20 cellular contexts compared by ENCODE assay signal in the genomic region with DNA sequence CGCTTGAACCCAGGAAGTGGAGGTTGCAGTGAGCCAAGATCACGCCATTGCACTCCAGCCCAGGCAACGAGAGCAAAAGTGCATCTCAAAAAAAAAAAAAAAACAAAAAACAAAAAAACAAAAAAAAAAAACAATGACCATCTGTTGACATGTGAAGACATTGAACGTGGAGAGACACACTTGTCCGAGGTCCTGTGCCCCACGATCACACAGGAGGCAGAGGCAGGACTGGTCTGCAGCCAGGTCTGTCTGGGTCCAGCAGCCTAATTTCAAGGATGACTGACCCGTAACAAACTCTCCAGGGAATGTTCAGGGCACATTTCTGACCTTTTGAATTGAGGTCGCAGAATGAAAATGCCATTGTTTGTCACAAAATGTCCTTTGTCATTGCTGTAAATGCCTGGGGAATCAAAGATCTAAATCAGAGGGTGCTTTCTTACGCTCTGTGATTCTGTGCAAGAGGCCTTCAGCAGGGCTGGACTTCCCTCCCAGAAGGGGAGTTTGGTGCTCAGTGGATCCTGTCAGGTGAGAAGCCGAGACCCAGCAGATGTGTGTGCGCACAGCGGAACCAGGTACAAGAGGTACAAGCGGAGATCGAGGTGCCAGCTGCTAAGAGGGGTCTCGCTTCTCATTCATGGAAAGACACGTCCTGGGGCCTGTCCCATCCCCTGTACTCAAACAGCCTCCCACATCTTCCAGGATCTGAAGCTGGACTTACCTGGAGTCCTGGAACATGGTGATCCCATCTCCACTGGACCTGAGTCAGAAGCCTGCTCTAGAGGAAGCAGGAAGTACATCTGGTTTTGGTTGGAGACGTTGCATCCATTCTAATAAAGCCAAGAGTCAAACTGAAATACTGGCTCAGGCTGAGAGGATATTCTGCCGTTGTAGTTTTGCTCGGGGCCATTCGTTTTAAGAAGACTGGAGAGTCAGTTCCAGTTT.
A peak's percentile ranks its signal among the peaks of the same experiment; 100 is the strongest.
DNase-seq lines count a peak whose midpoint lies in the region; ATAC-seq lines count a peak whose summit lies in the region.
"Had no signal": no experiment of that assay in that cellular context is flagged by ENCODE, and none has a peak within 500 bp of the region (broad histone marks: within the 10 kb centered on the region; RNA-seq: fewer than 3 reads in every experiment).

No MANE protein-coding gene starts in this region.

- intact Hi-C loops in activated T-helper 1 cell treated with anti-CD3 and anti-CD28 coated beads, Interleukin-12 subunit alpha, Interleukin-12 subunit beta, Interleukin-2, Interleukin-4 antibody, amounts not matched to agents 30 ng/mL and 10 ng/mL and 1 ng/mL, durations not matched to agents 14 hours and 24 hours and 36 hours (cut with micrococcal nuclease): loop anchor here (10.0 kb wide), 1 partner anchor 440 kb away; no protein-coding TSS in a partner anchor

- peaks cover 6% of the 10 kb centered on the region for H3K9me3 Mint-ChIP-seq in stimulated activated naive CD8-positive, alpha-beta T cell treated with anti-CD3 and anti-CD28 coated beads, Interleukin-15, Interleukin-2, amounts not matched to agents 100 ng/mL and 50 ng/mL, for 24 hours
- peaks cover 6% of the 10 kb centered on the region for H3K9me3 Mint-ChIP-seq in activated T-helper 1 cell treated with anti-CD3 and anti-CD28 coated beads, Interleukin-12 subunit alpha, Interleukin-12 subunit beta, Interleukin-2, Interleukin-4 antibody, amounts not matched to agents 30 ng/mL and 10 ng/mL and 1 ng/mL, durations not matched to agents 14 hours and 24 hours and 36 hours
- H3K9me3 Mint-ChIP-seq: activated T-helper 17 cell treated with anti-CD3 and anti-CD28 coated beads, Interleukin-2, amount 50 U/mL, for 72 hours had no signal

- no peak for DNase-seq in stimulated activated naive CD8-positive, alpha-beta T cell treated with anti-CD3 and anti-CD28 coated beads, Interleukin-15, Interleukin-2, amounts not matched to agents 100 U/mL and 50 U/mL, for 24 hours
- DNase-seq in activated T-helper 1 cell treated with anti-CD3 and anti-CD28 coated beads, Interleukin-12 subunit alpha, Interleukin-12 subunit beta, Interleukin-2, Interleukin-4 antibody, amounts not matched to agents 30 ng/mL and 10 ng/mL and 1 ng/mL, durations not matched to agents 14 hours and 24 hours and 36 hours (ENCODE audit: low spot score): no peak
- DNase-seq in midbrain (lab: John Stamatoyannopoulos, UW): peak; percentile 11
- DNase-seq in activated CD8-positive, alpha-beta memory T cell treated with anti-CD3 and anti-CD28 coated beads, Interleukin-2, amount 50 U/mL, for 4 hours: no peak
- no peak for DNase-seq in NCI-H748 treated with DMSO at 0.1 percent for 48 hours (lab: John Stamatoyannopoulos, UW)
- DNase-seq: activated CD4-positive, alpha-beta T cell treated with anti-CD3 and anti-CD28 coated beads, Interleukin-2, amount 50 U/mL, for 48 hours; foreskin fibroblast; GF-D8; left lung; MM.1S; NCI-H1930; NCI-H524 treated with DMSO at 0.1 percent for 48 hours; PC-3; SK-N-SH had no signal

- ATAC-seq in stimulated activated naive CD8-positive, alpha-beta T cell treated with anti-CD3 and anti-CD28 coated beads, Interleukin-15, Interleukin-2, amounts not matched to agents 100 U/mL and 50 U/mL, for 24 hours: no peak
- ATAC-seq in HG03108 (IDR thresholded peaks at IDR 0.05; ENCODE audit: unreplicated experiment) (no peak), HG02840 (IDR thresholded peaks at IDR 0.05; ENCODE audit: low FRiP score, unreplicated experiment) (no peak)
- ATAC-seq: activated T-helper 17 cell treated with anti-CD3 and anti-CD28 coated beads, Interleukin-2, amount 50 U/mL, for 72 hours; HepG2; left lung; PC-3 had no signal

- peak overlapping the region; percentile 51 for H3K4me3 Mint-ChIP-seq in stimulated activated naive CD8-positive, alpha-beta T cell treated with anti-CD3 and anti-CD28 coated beads, Interleukin-15, Interleukin-2, amounts not matched to agents 100 ng/mL and 50 ng/mL, for 24 hours
- H3K4me3 Mint-ChIP-seq in activated T-helper 1 cell treated with anti-CD3 and anti-CD28 coated beads, Interleukin-12 subunit alpha, Interleukin-12 subunit beta, Interleukin-2, Interleukin-4 antibody, amounts not matched to agents 30 ng/mL and 10 ng/mL and 1 ng/mL, durations not matched to agents 14 hours and 24 hours and 36 hours: no peak overlapping the region

- H3K27ac Mint-ChIP-seq in stimulated activated naive CD8-positive, alpha-beta T cell treated with anti-CD3 and anti-CD28 coated beads, Interleukin-15, Interleukin-2, amounts not matched to agents 100 ng/mL and 50 ng/mL, for 24 hours: peak overlapping the region; percentile 80
- peak overlapping the region; percentile 13 for H3K27ac Mint-ChIP-seq in activated T-helper 1 cell treated with anti-CD3 and anti-CD28 coated beads, Interleukin-12 subunit alpha, Interleukin-12 subunit beta, Interleukin-2, Interleukin-4 antibody, amounts not matched to agents 30 ng/mL and 10 ng/mL and 1 ng/mL, durations not matched to agents 14 hours and 24 hours and 36 hours
- H3K27ac Mint-ChIP-seq: activated T-helper 17 cell treated with anti-CD3 and anti-CD28 coated beads, Interleukin-2, amount 50 U/mL, for 72 hours; progenitor cell of endocrine pancreas had no signal

- peaks cover 87% of the 10 kb centered on the region for H3K4me1 Mint-ChIP-seq in stimulated activated naive CD8-positive, alpha-beta T cell treated with anti-CD3 and anti-CD28 coated beads, Interleukin-15, Interleukin-2, amounts not matched to agents 100 ng/mL and 50 ng/mL, for 24 hours (ENCODE audit: low read depth)
- peaks cover 46% of the 10 kb centered on the region for H3K4me1 Mint-ChIP-seq in activated T-helper 1 cell treated with anti-CD3 and anti-CD28 coated beads, Interleukin-12 subunit alpha, Interleukin-12 subunit beta, Interleukin-2, Interleukin-4 antibody, amounts not matched to agents 30 ng/mL and 10 ng/mL and 1 ng/mL, durations not matched to agents 14 hours and 24 hours and 36 hours (ENCODE audit: low read depth)

- no peaks in the 10 kb centered on the region for H3K27me3 Mint-ChIP-seq in stimulated activated naive CD8-positive, alpha-beta T cell treated with anti-CD3 and anti-CD28 coated beads, Interleukin-15, Interleukin-2, amounts not matched to agents 100 ng/mL and 50 ng/mL, for 24 hours
- no peaks in the 10 kb centered on the region for H3K27me3 Mint-ChIP-seq in activated T-helper 1 cell treated with anti-CD3 and anti-CD28 coated beads, Interleukin-12 subunit alpha, Interleukin-12 subunit beta, Interleukin-2, Interleukin-4 antibody, amounts not matched to agents 30 ng/mL and 10 ng/mL and 1 ng/mL, durations not matched to agents 14 hours and 24 hours and 36 hours (ENCODE audit: insufficient read depth)

- no peaks in the 10 kb centered on the region for H3K36me3 Mint-ChIP-seq in stimulated activated naive CD8-positive, alpha-beta T cell treated with anti-CD3 and anti-CD28 coated beads, Interleukin-15, Interleukin-2, amounts not matched to agents 100 ng/mL and 50 ng/mL, for 24 hours (ENCODE audit: low read depth)
- peaks cover 5% of the 10 kb centered on the region for H3K36me3 Mint-ChIP-seq in activated T-helper 1 cell treated with anti-CD3 and anti-CD28 coated beads, Interleukin-12 subunit alpha, Interleukin-12 subunit beta, Interleukin-2, Interleukin-4 antibody, amounts not matched to agents 30 ng/mL and 10 ng/mL and 1 ng/mL, durations not matched to agents 14 hours and 24 hours and 36 hours (ENCODE audit: low read depth)
